10 cellular contexts compared by ENCODE assay signal in the genomic region with DNA sequence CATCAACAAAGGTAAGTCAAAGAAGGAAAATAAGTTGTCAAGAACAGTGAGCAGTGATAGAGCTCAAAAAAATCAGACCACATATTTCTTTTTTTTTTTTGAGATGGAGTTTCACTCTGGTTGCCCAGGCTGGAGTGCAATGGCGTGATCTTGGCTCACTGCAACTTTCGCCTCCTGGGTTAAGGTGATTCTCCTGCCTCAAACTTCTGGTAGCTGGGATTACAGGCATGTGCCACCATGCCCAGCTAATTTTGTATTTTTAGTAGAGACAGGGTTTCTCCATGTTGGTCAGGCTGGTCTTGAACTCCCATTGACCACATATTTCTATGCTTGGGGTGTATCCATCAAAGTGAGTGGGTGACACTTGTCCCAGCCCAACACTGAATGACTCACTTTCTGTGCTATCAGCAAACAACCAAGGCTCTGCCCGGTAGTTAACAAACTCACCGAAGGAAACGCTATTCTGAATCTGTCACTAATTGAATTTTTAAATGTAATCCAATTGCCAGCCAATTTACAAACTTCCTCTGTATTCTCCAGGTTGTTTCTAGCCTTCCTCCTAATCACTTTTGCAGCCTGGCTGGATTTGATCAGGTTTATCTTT. TPM values are rescaled to one million over a fixed set of nuclear protein-coding genes. Genes with fewer than 3 reads are reported as not detected.
A peak's percentile ranks its signal among the peaks of the same experiment; 100 is the strongest.
DNase-seq lines count a peak whose midpoint lies in the region; ATAC-seq and TF ChIP-seq lines count a peak whose summit lies in the region.
"Had no signal": no experiment of that assay in that cellular context is flagged by ENCODE, and none has a peak within 500 bp of the region (broad histone marks: within the 10 kb centered on the region; RNA-seq: fewer than 3 reads in every experiment).

No MANE protein-coding gene starts in this region.

- H3K56ac ChIP-seq in H9 (ENCODE audit: insufficient read length, low read depth, low read length), result no peak overlapping the region

- no peak overlapping the region for H4K8ac ChIP-seq in H9 (replicated peaks; ENCODE audit: insufficient read length, low read depth, low read length)

- H4K91ac ChIP-seq in H9 (ENCODE audit: insufficient read length, low read depth, low read length), result no peak overlapping the region

- no peak overlapping the region for H3K9ac ChIP-seq in H9 (ENCODE audit: extremely low read depth, insufficient read length, low read length)

- peak; percentile 42 for ATAC-seq in GM18499 (IDR thresholded peaks at IDR 0.05; ENCODE audit: insufficient read depth, unreplicated experiment)
- peak; percentile 38 for ATAC-seq in GM21390 (IDR thresholded peaks at IDR 0.05; ENCODE audit: unreplicated experiment)
- ATAC-seq in HG03565 (IDR thresholded peaks at IDR 0.05; ENCODE audit: unreplicated experiment), result peak; percentile 26

- H3K36me3 Mint-ChIP-seq in H9 (ENCODE audit: insufficient read depth in 1 of 3, low read depth in 3 of 3), result peaks cover under 1 to 7% (median 6%) of the 10 kb centered on the region in 3 experiments; a peak in 6 of 7 replicates

- no peaks in the 10 kb centered on the region for H3K27me3 ChIP-seq in H9 (ENCODE audit: insufficient read depth, low read length)
- H3K27me3 ChIP-seq: cardiac muscle cell had no signal

- no peak overlapping the region for H3K4me3 ChIP-seq in fibroblast of mammary gland (ENCODE audit: control insufficient read depth, low read depth, low read length)
- H3K4me3 ChIP-seq: cardiac muscle cell had no signal

- H3K27ac ChIP-seq in H9 (ENCODE audit: insufficient read length, low read depth, low read length), result no peak overlapping the region
- H3K27ac ChIP-seq: cardiac muscle cell had no signal

- H2AFZ ChIP-seq in H9 (ENCODE audit: low read length), result no peak overlapping the region

- DNase-seq in fibroblast of mammary gland (ENCODE audit: low read depth) (peak; percentile 48), HK-2 (ENCODE audit: unreplicated experiment) (no peak), NCI-H2107 treated with DMSO at 0.1 percent for 48 hours (lab: John Stamatoyannopoulos, UW; ENCODE audit: unreplicated experiment) (no peak), GM03348 (ENCODE audit: low spot score) (no peak), H9 (no peak)
- DNase-seq: DMS79 had no signal

- no peaks in the 10 kb centered on the region for H3K9me3 ChIP-seq in H9 (ENCODE audit: control insufficient read depth, low read depth, low read length)

- H2BK12ac ChIP-seq in H9 (ENCODE audit: insufficient read length, low read depth, low read length), result no peak overlapping the region

- H3K4me1 Mint-ChIP-seq in H9, result peaks cover 4 to 5% of the 10 kb centered on the region in 2 experiments

- no peaks in the 10 kb centered on the region for H3K4me1 ChIP-seq in H9 (ENCODE audit: insufficient read depth, low read length)

- H4K5ac ChIP-seq in H9 (ENCODE audit: insufficient read length, low read depth, low read length), result no peak overlapping the region

- H2BK20ac ChIP-seq in H9 (ENCODE audit: low read depth, low read length, poor library complexity, severe bottlenecking), result no peak overlapping the region

- no peak overlapping the region for H3T11ph ChIP-seq in H9 (ENCODE audit: low read length)

- no peak overlapping the region for H3K18ac ChIP-seq in H9 (ENCODE audit: insufficient read length, low read depth, low read length)

- TF ChIP-seq CTCF in fibroblast of mammary gland (conservative IDR thresholded peaks at IDR 0.05; ENCODE audit: control insufficient read depth, insufficient read depth, low read depth, low read length) (no peak), H9 (conservative IDR thresholded peaks at IDR 0.05) (no peak)

- H3K4me2 ChIP-seq in H9 (ENCODE audit: insufficient read depth, insufficient read length, low read length), result no peak overlapping the region

- peaks cover 4% of the 10 kb centered on the region for H3K27me3 Mint-ChIP-seq in H9 (ENCODE audit: low read depth)

- H3K79me1 ChIP-seq in H9 (ENCODE audit: insufficient read depth, low read depth, low read length, poor library complexity, severe bottlenecking), result no peaks in the 10 kb centered on the region

- no peak overlapping the region for H2AK5ac ChIP-seq in H9 (ENCODE audit: insufficient read length, low read length)

- no peak overlapping the region for H3K4ac ChIP-seq in H9 (ENCODE audit: low read depth, low read length)

- no peak overlapping the region for H3K27ac Mint-ChIP-seq in H9

- no peak overlapping the region for H2BK120ac ChIP-seq in H9 (ENCODE audit: low read depth, low read length, poor library complexity, severe bottlenecking)

- H2BK15ac ChIP-seq in H9 (ENCODE audit: low read depth, low read length), result no peak overlapping the region

- H3K79me2 ChIP-seq in H9 (ENCODE audit: insufficient read depth, low read length), result no peaks in the 10 kb centered on the region

- H3K14ac ChIP-seq in H9 (ENCODE audit: insufficient read depth, low read length), result no peak overlapping the region

- no peak overlapping the region for H3K4me3 Mint-ChIP-seq in H9

- no peaks in the 10 kb centered on the region for H4K20me1 ChIP-seq in H9 (ENCODE audit: control insufficient read depth, insufficient read depth, insufficient read length)

- no CpG with 5 or more reads among the region's 5 CpGs for WGBS in H9 (ENCODE audit: extremely low coverage, insufficient read length, low lambda C conversion rate)

- peaks cover 14 to 15% of the 10 kb centered on the region in 2 experiments for H3K9me3 Mint-ChIP-seq in H9

- no peak overlapping the region for H2BK5ac ChIP-seq in H9 (ENCODE audit: insufficient read length, low read length)

- H3K23ac ChIP-seq in H9 (ENCODE audit: insufficient read length, low read depth, low read length), result no peak overlapping the region

- H3K23me2 ChIP-seq in H9 (ENCODE audit: insufficient read length, low read depth, low read length, poor library complexity, severe bottlenecking), result no peaks in the 10 kb centered on the region

RNA-seq across cellular contexts. Expression of a gene that starts 19.6 kb away (rescaled TPM):
- 55.7 and 57.7 TPM in 2 replicates for total RNA-seq in H9 (2021)
